Comparison of ENCODE assay signal across 25 cellular contexts in the genomic region with DNA sequence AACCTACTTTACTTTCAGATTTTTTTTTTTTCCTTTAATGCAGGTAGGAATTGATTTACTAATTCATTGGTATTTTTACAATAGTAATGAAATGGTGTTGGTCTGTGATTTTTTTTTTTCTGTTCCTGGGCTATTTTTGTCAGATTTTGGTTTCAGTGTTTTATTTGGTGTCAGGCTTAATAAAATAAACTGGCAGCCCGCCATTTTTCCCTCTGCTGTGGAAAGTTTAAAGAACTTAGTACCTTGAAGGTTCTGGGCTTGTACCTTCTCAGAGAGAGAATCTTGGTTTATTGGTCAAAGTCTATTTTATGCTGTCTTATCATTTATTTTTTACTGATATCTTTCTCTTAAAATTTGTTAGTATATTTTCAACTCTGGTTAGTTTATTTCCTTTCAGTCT.
"Had no signal": no experiment of that assay in that cellular context is flagged by ENCODE, and none has a peak within 500 bp of the region (broad histone marks: within the 10 kb centered on the region; RNA-seq: fewer than 3 reads in every experiment).

No MANE protein-coding gene starts in this region.

- H3K4me1 ChIP-seq: colonic mucosa, esophagus squamous epithelium, heart right ventricle, lower lobe of right lung, prostate gland, right atrium auricular region, stomach, tibial artery had no signal

- H3K4me1 Mint-ChIP-seq: natural killer cell; stimulated activated effector memory CD8-positive, alpha-beta T cell treated with anti-CD3 and anti-CD28 coated beads, Interleukin-12 subunit alpha, Interleukin-12 subunit beta, amount 100 ng/mL, for 72 hours had no signal

- ATAC-seq: heart right ventricle; left ventricle myocardium superior; lower lobe of right lung; natural killer cell; sciatic nerve; stimulated activated effector memory CD8-positive, alpha-beta T cell treated with anti-CD3 and anti-CD28 coated beads, Interleukin-12 subunit alpha, Interleukin-12 subunit beta, amount 100 ng/mL, for 72 hours had no signal

- H3K36me3 ChIP-seq: colonic mucosa, lower lobe of right lung, pancreas, prostate gland, right atrium auricular region had no signal

- H3K27ac ChIP-seq: colonic mucosa, esophagus squamous epithelium, heart right ventricle, lower lobe of right lung, neutrophil, pancreas, prostate gland, right atrium auricular region, stomach, tibial artery had no signal

- H3K36me3 Mint-ChIP-seq: natural killer cell had no signal

- H3K27ac Mint-ChIP-seq: dendritic cell treated with granulocyte-macrophage colony-stimulating factor and Interleukin-4, amounts not matched to agents 40 ng/mL and 50 ng/mL, for 4 days; natural killer cell; stimulated activated effector memory CD8-positive, alpha-beta T cell treated with anti-CD3 and anti-CD28 coated beads, Interleukin-12 subunit alpha, Interleukin-12 subunit beta, amount 100 ng/mL, for 72 hours; type B pancreatic cell had no signal

- H3K4me3 Mint-ChIP-seq: dendritic cell treated with granulocyte-macrophage colony-stimulating factor and Interleukin-4, amounts not matched to agents 40 ng/mL and 50 ng/mL, for 4 days; natural killer cell; stimulated activated effector memory CD8-positive, alpha-beta T cell treated with anti-CD3 and anti-CD28 coated beads, Interleukin-12 subunit alpha, Interleukin-12 subunit beta, amount 100 ng/mL, for 72 hours; type B pancreatic cell had no signal

- H3K27me3 ChIP-seq: colonic mucosa, esophagus squamous epithelium, heart right ventricle, neutrophil, pancreas, right atrium auricular region, stomach, tibial artery had no signal

- H3K4me3 ChIP-seq: colonic mucosa, esophagus squamous epithelium, heart right ventricle, lower lobe of right lung, pancreas, prostate gland, right atrium auricular region, stomach, tibial artery had no signal

- DNase-seq: colonic mucosa; effector memory CD4-positive, alpha-beta T cell; erythroblast; esophagus squamous epithelium; foreskin melanocyte; glutamatergic neuron; heart right ventricle; hippocampal formation; islet precursor cell; left ventricle myocardium superior; lower lobe of right lung; natural killer cell; stimulated activated CD4-positive, alpha-beta T cell treated with anti-CD3 and anti-CD28 coated beads, Interleukin-2, amount 100 ng/mL, for 24 hours; stimulated activated CD4-positive, alpha-beta T cell treated with anti-CD3 and anti-CD28 coated beads, Interleukin-4, amount 100 ng/mL, for 24 hours; stimulated activated naive CD4-positive, alpha-beta T cell treated with Interleukin-2 at 50 U/mL for 16 hours; stomach; tibial artery had no signal

- H3K9me3 Mint-ChIP-seq: dendritic cell treated with granulocyte-macrophage colony-stimulating factor and Interleukin-4, amounts not matched to agents 40 ng/mL and 50 ng/mL, for 4 days; natural killer cell; stimulated activated effector memory CD8-positive, alpha-beta T cell treated with anti-CD3 and anti-CD28 coated beads, Interleukin-12 subunit alpha, Interleukin-12 subunit beta, amount 100 ng/mL, for 72 hours; type B pancreatic cell had no signal

- H3K27me3 Mint-ChIP-seq: dendritic cell treated with granulocyte-macrophage colony-stimulating factor and Interleukin-4, amounts not matched to agents 40 ng/mL and 50 ng/mL, for 4 days; type B pancreatic cell had no signal

- H3K9me3 ChIP-seq: colonic mucosa, esophagus squamous epithelium, heart right ventricle, lower lobe of right lung, neutrophil, pancreas, prostate gland, right atrium auricular region, stomach, tibial artery had no signal
